8 cellular contexts compared by ENCODE assay signal in genomic region chr11:126268708-126269579, GRCh38. TPM values are rescaled to one million over a fixed set of nuclear protein-coding genes. Genes with fewer than 3 reads are reported as not detected.
DNase-seq lines count a peak whose midpoint lies in the region; ATAC-seq lines count a peak whose summit lies in the region.

Gene FOXRED1 (plus strand): TSS chr11:126269154. CDS start chr11:126269207, 53 bp downstream.
A gene with protein sequence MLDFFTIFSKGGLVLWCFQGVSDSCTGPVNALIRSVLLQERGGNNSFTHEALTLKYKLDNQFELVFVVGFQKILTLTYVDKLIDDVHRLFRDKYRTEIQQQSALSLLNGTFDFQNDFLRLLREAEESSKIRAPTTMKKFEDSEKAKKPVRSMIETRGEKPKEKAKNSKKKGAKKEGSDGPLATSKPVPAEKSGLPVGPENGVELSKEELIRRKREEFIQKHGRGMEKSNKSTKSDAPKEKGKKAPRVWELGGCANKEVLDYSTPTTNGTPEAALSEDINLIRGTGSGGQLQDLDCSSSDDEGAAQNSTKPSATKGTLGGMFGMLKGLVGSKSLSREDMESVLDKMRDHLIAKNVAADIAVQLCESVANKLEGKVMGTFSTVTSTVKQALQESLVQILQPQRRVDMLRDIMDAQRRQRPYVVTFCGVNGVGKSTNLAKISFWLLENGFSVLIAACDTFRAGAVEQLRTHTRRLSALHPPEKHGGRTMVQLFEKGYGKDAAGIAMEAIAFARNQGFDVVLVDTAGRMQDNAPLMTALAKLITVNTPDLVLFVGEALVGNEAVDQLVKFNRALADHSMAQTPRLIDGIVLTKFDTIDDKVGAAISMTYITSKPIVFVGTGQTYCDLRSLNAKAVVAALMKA (minus strand): TSS chr11:126268895. CDS start chr11:126268804, 91 bp downstream.

- peak within 1 kb of the TSS; percentile 88 for H3K4me3 ChIP-seq in H7 (ENCODE audit: insufficient read depth, low read depth, low read length)

- H3K36me3 ChIP-seq in H7 (replicated peaks; ENCODE audit: control insufficient read depth, insufficient read depth, low read length) = peaks cover 47% of the 10 kb centered on the region

- DNase-seq in ELF-1 (ENCODE audit: low read depth, low spot score) = peak; percentile 100
- peak; percentile 100 for DNase-seq in H7
- DNase-seq in M059J (ENCODE audit: low read depth) = peak; percentile 99
- DNase-seq in SHP77 (lab: John Stamatoyannopoulos, UW) = peak; percentile 97 to 99
- DNase-seq in activated effector memory CD4-positive, alpha-beta T cell treated with Interleukin-2 at 50 U/mL for 16 hours = peak; percentile 100
- DNase-seq in fibroblast of peridontal ligament (ENCODE audit: extremely low read depth) = peak; percentile 98
- peak; percentile 100 for DNase-seq in natural killer cell treated with Interleukin-12 subunit alpha and Interleukin-12 subunit beta and Interleukin-15 and Interleukin-18, amount 100 ng/mL, for 72 hours (ENCODE audit: low spot score)
- DNase-seq in stimulated activated naive CD8-positive, alpha-beta T cell treated with anti-CD3 and anti-CD28 coated beads, Interleukin-15, Interleukin-2, amounts not matched to agents 100 U/mL and 50 U/mL, for 24 hours = peak; percentile 100

- no peaks in the 10 kb centered on the region for H3K9me3 Mint-ChIP-seq in natural killer cell treated with Interleukin-12 subunit alpha and Interleukin-12 subunit beta and Interleukin-15 and Interleukin-18, amount 100 ng/mL, for 72 hours

- no peaks in the 10 kb centered on the region for H3K27me3 ChIP-seq in H7 (ENCODE audit: control insufficient read depth, insufficient read depth, low read length)

- H3K27me3 Mint-ChIP-seq in natural killer cell treated with Interleukin-12 subunit alpha and Interleukin-12 subunit beta and Interleukin-15 and Interleukin-18, amount 100 ng/mL, for 72 hours = no peaks in the 10 kb centered on the region

- H3K4me3 Mint-ChIP-seq in natural killer cell treated with Interleukin-12 subunit alpha and Interleukin-12 subunit beta and Interleukin-15 and Interleukin-18, amount 100 ng/mL, for 72 hours = peak within 1 kb of the TSS; percentile 98

- ATAC-seq in natural killer cell treated with Interleukin-12 subunit alpha and Interleukin-12 subunit beta and Interleukin-15 and Interleukin-18, amount 100 ng/mL, for 72 hours = peak; percentile 100
- peak; percentile 99 for ATAC-seq in stimulated activated naive CD8-positive, alpha-beta T cell treated with anti-CD3 and anti-CD28 coated beads, Interleukin-15, Interleukin-2, amounts not matched to agents 100 U/mL and 50 U/mL, for 24 hours

- peaks cover 46 to 55% of the 10 kb centered on the region in 2 donors for H3K4me1 Mint-ChIP-seq in natural killer cell treated with Interleukin-12 subunit alpha and Interleukin-12 subunit beta and Interleukin-15 and Interleukin-18, amount 100 ng/mL, for 72 hours (ENCODE audit: low read depth in 2 of 2)

- peaks cover 43% of the 10 kb centered on the region for H3K36me3 Mint-ChIP-seq in natural killer cell treated with Interleukin-12 subunit alpha and Interleukin-12 subunit beta and Interleukin-15 and Interleukin-18, amount 100 ng/mL, for 72 hours

- H3K27ac Mint-ChIP-seq in natural killer cell treated with Interleukin-12 subunit alpha and Interleukin-12 subunit beta and Interleukin-15 and Interleukin-18, amount 100 ng/mL, for 72 hours = peak within 1 kb of the TSS; percentile 98

RNA-seq across cellular contexts. Expression of gene FOXRED1, which starts in this region (rescaled TPM):
- total RNA-seq in H7 (2014; rRNA removed; shearing (Covaris generic)) = 54.0 and 68.7 TPM in 2 replicates
- total RNA-seq in M059J (2014; rRNA removed; shearing (Covaris generic)) = 37.6 and 49.8 TPM in 2 replicates
- total RNA-seq in natural killer cell treated with Interleukin-12 subunit alpha and Interleukin-12 subunit beta and Interleukin-15 and Interleukin-18, amount 100 ng/mL, for 72 hours = 10 to 100 TPM; 39.7 to 79.6 TPM

RNA-seq across cellular contexts. Expression of the second gene that starts in this region (rescaled TPM):
- total RNA-seq in H7 (2014; rRNA removed; shearing (Covaris generic)) = 65.9 and 72.7 TPM in 2 replicates
- 164 and 167 TPM in 2 replicates for total RNA-seq in M059J (2014; rRNA removed; shearing (Covaris generic))
- 100 to 1,000 TPM; 197 to 213 TPM for total RNA-seq in natural killer cell treated with Interleukin-12 subunit alpha and Interleukin-12 subunit beta and Interleukin-15 and Interleukin-18, amount 100 ng/mL, for 72 hours

Comparison
In these comparisons a context has a peak if more than half of its experiments do, and no peak if none do; other contexts are left out.
1. Peak in every context shown above with its lines: DNase-seq, ATAC-seq and H3K4me3 ChIP-seq.